ENCODE assay signal across 1 cellular context in the genomic region with DNA sequence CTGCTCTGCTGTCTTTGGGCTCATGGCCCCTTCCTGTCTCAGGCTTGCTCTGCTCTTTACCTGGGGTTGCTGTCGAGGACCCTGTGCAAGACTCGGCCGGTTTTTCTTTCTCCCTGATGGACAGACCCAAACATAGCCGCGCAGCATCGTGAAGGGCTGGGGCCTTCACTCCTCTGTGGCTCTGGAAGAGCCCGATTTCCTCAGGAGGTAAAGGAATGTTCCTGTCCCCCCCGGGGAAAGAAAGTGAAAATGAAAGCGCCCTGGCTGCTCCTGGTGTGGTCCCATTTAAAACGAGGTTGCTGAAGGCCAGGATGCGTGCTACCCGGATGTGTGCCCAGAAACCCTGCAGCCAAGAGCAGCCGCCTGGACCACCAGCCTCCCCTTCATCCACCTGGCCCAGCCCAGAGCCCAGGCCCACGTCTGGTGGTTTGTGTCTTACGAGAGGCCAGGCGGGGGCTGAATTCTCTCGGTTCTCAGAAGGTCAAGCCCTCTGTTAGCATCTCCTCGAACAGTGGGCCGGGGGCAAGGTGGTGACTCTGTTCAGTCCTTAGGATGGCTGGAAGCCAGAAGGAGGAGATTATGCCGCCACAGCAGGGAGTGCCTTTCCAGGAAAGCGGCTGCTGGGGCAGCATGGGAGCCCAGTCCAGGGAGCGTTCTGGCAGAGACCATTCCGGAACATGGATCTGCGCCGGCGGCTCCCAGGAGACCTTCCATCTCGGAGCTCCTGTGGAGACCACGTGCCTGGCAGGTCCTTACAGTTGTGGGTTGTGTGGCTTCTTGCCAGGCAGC.
TF ChIP-seq lines count a peak whose summit lies in the region.

No MANE protein-coding gene starts in this region.

TF ChIP-seq in IMR-90, 13 proteins besides CTCF, POLR2A, EP300 and RAD21:
- no peak for TF ChIP-seq FOS (IDR thresholded peaks at IDR 0.05; ENCODE audit: low read depth, low read length)
- no peak for TF ChIP-seq RCOR1 (IDR thresholded peaks at IDR 0.05; ENCODE audit: insufficient replicate concordance, low read length)
- TF ChIP-seq MAZ (IDR thresholded peaks at IDR 0.05; ENCODE audit: borderline replicate concordance, low read depth, low read length), result no peak
- TF ChIP-seq CHD1 (IDR thresholded peaks at IDR 0.05; ENCODE audit: low read depth, low read length), result no peak
- TF ChIP-seq BHLHE40 (IDR thresholded peaks at IDR 0.05; ENCODE audit: low read depth, low read length), result no peak
- TF ChIP-seq CEBPB (IDR thresholded peaks at IDR 0.05; ENCODE audit: low read depth, low read length), result no peak
- no peak for TF ChIP-seq SMC3 (IDR thresholded peaks at IDR 0.05; ENCODE audit: low read depth, low read length)
- TF ChIP-seq MXI1 (IDR thresholded peaks at IDR 0.05; ENCODE audit: borderline replicate concordance, low read depth, low read length), result no peak
- no peak for TF ChIP-seq MAFK (IDR thresholded peaks at IDR 0.05; ENCODE audit: low read depth, low read length)
- TF ChIP-seq NFE2L2 (IDR thresholded peaks at IDR 0.05; ENCODE audit: low read depth, low read length), result no peak
- no peak for TF ChIP-seq RFX5 (IDR thresholded peaks at IDR 0.05; ENCODE audit: low read depth, low read length)
- TF ChIP-seq USF2 (IDR thresholded peaks at IDR 0.05; ENCODE audit: low read depth, low read length), result no peak
- no peak for TF ChIP-seq ELK1 (IDR thresholded peaks at IDR 0.05; ENCODE audit: borderline replicate concordance, low read depth, low read length)
TF ChIP-seq in IMR-90: peak in this region for 0.
